In the genomic region with DNA sequence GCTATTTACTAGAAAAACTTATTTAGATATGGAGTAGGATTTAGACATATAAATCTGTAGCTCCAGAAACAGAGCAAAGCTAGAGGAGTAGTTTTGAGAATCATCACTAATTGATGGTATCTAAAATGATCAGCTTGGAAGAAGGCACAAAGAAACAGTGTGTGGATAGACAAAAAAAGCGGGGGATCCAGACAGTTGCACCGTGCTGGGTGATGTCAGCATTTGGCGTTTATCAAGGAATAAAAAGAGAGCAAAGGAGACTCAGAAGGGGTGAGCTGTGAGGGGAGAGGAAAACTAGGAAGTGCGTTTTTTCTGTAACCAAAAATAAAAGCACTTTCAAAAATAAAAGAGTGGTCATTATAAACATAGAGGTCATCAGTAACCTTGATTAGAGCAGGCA, we compare ENCODE assay signal across 5 cellular contexts.
"Had no signal": no experiment of that assay in that cellular context is flagged by ENCODE, and none has a peak within 500 bp of the region (broad histone marks: within the 10 kb centered on the region; RNA-seq: fewer than 3 reads in every experiment).

No MANE protein-coding gene starts in this region.

- DNase-seq: GM23248, H9, HCEC 1CT, IMR-90 had no signal

- H3K9ac ChIP-seq: GM23248 had no signal

- H3K4me3 ChIP-seq: GM23248, K562 had no signal

- H2AFZ ChIP-seq: GM23248 had no signal

- ATAC-seq: K562 had no signal

- H3K27ac ChIP-seq: GM23248 had no signal
